Comparison of ENCODE assay signal across 8 cellular contexts in the genomic region with DNA sequence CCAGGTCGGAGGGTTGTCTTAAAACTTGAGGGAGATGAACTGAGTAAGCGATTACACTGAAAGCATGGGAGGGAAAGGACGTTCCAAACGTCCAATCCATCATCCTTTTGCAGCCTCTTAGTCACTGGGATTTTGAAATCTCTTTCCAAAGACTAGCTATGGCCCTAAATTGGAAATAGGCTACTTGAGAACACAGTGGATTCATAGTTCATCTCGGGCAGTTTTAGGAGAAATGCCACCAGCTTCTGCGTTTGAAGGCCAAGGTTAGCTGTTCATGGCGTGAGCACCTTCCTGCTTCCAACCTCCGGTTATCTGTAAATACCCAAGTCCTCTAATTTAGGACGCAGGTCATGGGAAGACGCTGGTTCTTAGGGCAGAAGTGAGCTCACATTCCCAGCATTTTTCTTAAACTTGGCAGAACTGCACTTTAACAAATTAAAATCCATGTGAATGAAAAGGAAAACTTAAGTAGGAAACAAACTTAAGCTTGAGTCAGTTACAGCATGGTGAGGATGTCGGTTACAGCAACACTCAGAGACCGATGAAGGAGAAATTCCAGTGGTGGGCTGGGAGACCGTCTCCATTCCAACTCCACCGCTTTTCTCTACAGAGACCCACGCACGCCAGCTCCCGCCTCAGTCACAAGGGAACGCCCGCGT. TPM values are rescaled to one million over a fixed set of nuclear protein-coding genes. Genes with fewer than 3 reads are reported as not detected.
A peak's percentile ranks its signal among the peaks of the same experiment; 100 is the strongest.
DNase-seq lines count a peak whose midpoint lies in the region; ATAC-seq and TF ChIP-seq lines count a peak whose summit lies in the region.

No MANE protein-coding gene starts in this region.

- H3K4me3 Mint-ChIP-seq in activated T-cell treated with anti-CD3 and anti-CD28 coated beads, Interleukin-2, amount 50 U/mL, for 24 hours, result peak overlapping the region; percentile 90
- peak overlapping the region; percentile 91 for H3K4me3 Mint-ChIP-seq in endothelial cell (ENCODE audit: unreplicated experiment)

- peaks cover 2% of the 10 kb centered on the region for H3K36me3 Mint-ChIP-seq in activated T-cell treated with anti-CD3 and anti-CD28 coated beads, Interleukin-2, amount 50 U/mL, for 24 hours (ENCODE audit: low read depth)
- peaks cover 3% of the 10 kb centered on the region for H3K36me3 Mint-ChIP-seq in endothelial cell (ENCODE audit: low read depth, unreplicated experiment)

- no peaks in the 10 kb centered on the region for H3K9me3 Mint-ChIP-seq in activated T-cell treated with anti-CD3 and anti-CD28 coated beads, Interleukin-2, amount 50 U/mL, for 24 hours
- no peaks in the 10 kb centered on the region for H3K9me3 Mint-ChIP-seq in endothelial cell (ENCODE audit: unreplicated experiment)

- H3K27ac Mint-ChIP-seq in activated T-cell treated with anti-CD3 and anti-CD28 coated beads, Interleukin-2, amount 50 U/mL, for 24 hours, result peak overlapping the region; percentile 82
- H3K27ac Mint-ChIP-seq in endothelial cell (ENCODE audit: unreplicated experiment), result peak overlapping the region; percentile 20

- H3K36me3 ChIP-seq in OCI-LY3 (replicated peaks; ENCODE audit: low read depth, low read length), result no peaks in the 10 kb centered on the region
- no peaks in the 10 kb centered on the region for H3K36me3 ChIP-seq in neuron (ENCODE audit: insufficient read depth, low read length)

- peak overlapping the region; percentile 63 for H3K9ac ChIP-seq in OCI-LY3 (ENCODE audit: low read length)

- peaks cover 43% of the 10 kb centered on the region for H3K27me3 ChIP-seq in OCI-LY3 (ENCODE audit: low read depth, low read length)
- H3K27me3 ChIP-seq in neuron (ENCODE audit: insufficient read depth, low read length), result peaks cover 47% of the 10 kb centered on the region

- H3K4me2 ChIP-seq in OCI-LY3 (ENCODE audit: low read length), result peak overlapping the region; percentile 96

- ATAC-seq in HG03521 (IDR thresholded peaks at IDR 0.05; ENCODE audit: unreplicated experiment), result no peak
- ATAC-seq in HG03139 (IDR thresholded peaks at IDR 0.05; ENCODE audit: unreplicated experiment), result no peak
- no peak for ATAC-seq in HG02571 (IDR thresholded peaks at IDR 0.05; ENCODE audit: unreplicated experiment)

- H3K4me3 ChIP-seq in OCI-LY3 (ENCODE audit: low read length), result peak overlapping the region; percentile 88
- peak overlapping the region; percentile 93 for H3K4me3 ChIP-seq in neuron (ENCODE audit: low read length)

- H3K27ac ChIP-seq in OCI-LY3 (ENCODE audit: low read length), result no peak overlapping the region

- peaks cover 28% of the 10 kb centered on the region for H3K4me1 Mint-ChIP-seq in activated T-cell treated with anti-CD3 and anti-CD28 coated beads, Interleukin-2, amount 50 U/mL, for 24 hours (ENCODE audit: low read depth)
- H3K4me1 Mint-ChIP-seq in endothelial cell (ENCODE audit: unreplicated experiment), result peaks cover 11% of the 10 kb centered on the region

- TF ChIP-seq CTCF in OCI-LY3 (IDR thresholded peaks at IDR 0.05; ENCODE audit: low read depth, low read length), result no peak
- TF ChIP-seq CTCF in endothelial cell (IDR thresholded peaks at IDR 0.05; ENCODE audit: unreplicated experiment), result no peak

- peaks cover 63% of the 10 kb centered on the region for H3K27me3 Mint-ChIP-seq in activated T-cell treated with anti-CD3 and anti-CD28 coated beads, Interleukin-2, amount 50 U/mL, for 24 hours
- peaks cover 16% of the 10 kb centered on the region for H3K27me3 Mint-ChIP-seq in endothelial cell (ENCODE audit: unreplicated experiment)

- no peaks in the 10 kb centered on the region for H4K20me1 ChIP-seq in OCI-LY3 (ENCODE audit: insufficient read depth, low read length)

- DNase-seq in activated T-cell treated with anti-CD3 and anti-CD28 coated beads, Interleukin-2, amount 50 U/mL, for 24 hours, result no peak
- DNase-seq in activated T-cell treated with anti-CD3 and anti-CD28 coated beads, Interleukin-2, amount 50 U/mL, for 1 hour, result no peak
- DNase-seq in endothelial cell (ENCODE audit: low spot score), result no peak

- H3K9me3 ChIP-seq in OCI-LY3 (ENCODE audit: insufficient read depth, low read length) (no peaks in the 10 kb centered on the region), neuron (ENCODE audit: low read length) (no peaks in the 10 kb centered on the region)

- H2AFZ ChIP-seq in OCI-LY3 (ENCODE audit: low read depth, low read length), result peak overlapping the region; percentile 86
- H2AFZ ChIP-seq in neuron (ENCODE audit: low read depth, low read length), result peak overlapping the region; percentile 99

- no peaks in the 10 kb centered on the region for H3K79me2 ChIP-seq in OCI-LY3 (ENCODE audit: low read length)

- H3K4me1 ChIP-seq in OCI-LY3 (ENCODE audit: low read length) (peaks cover 8% of the 10 kb centered on the region), neuron (ENCODE audit: insufficient read depth, low read length) (peaks cover 13% of the 10 kb centered on the region)

RNA-seq across cellular contexts. Expression of a gene that starts 0.7 kb away (rescaled TPM):
- total RNA-seq in endothelial cell (ENCODE audit: unreplicated experiment), result 0.90 TPM
